In the genomic region with DNA sequence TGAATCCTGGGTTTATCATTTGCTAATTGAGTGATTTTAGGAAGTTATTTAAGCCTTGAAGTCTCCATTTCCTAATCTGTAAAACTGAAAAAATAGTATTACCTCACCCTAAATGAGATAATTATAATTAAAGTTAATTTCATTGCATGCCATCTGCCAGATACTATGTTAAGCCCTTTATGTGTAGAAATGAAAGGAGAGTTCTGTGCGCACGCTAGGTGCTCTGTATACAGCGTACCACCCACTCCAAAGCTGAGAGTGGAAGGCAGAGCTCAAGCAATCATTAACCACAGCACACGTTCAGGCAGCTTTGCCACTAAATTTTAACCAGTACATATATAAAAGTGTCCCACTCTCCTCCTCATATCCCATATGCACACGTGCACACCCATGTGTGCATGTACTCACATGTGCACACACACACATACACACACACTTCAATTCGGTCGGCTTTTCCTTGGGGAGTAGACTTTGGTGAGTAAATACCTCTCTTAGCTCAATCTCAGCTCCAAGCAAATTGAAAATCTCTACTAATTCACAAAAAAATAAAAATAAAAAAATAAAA, we compare ENCODE assay signal across 34 cellular contexts.
"Had no signal": no experiment of that assay in that cellular context is flagged by ENCODE, and none has a peak within 500 bp of the region (broad histone marks: within the 10 kb centered on the region; RNA-seq: fewer than 3 reads in every experiment).

No MANE protein-coding gene starts in this region.

- H3K27ac ChIP-seq: adrenal gland, ascending aorta, cardiac muscle cell, foreskin keratinocyte, heart left ventricle, left lung, lower lobe of right lung, suprapubic skin, uterus, WERI-Rb-1 had no signal

- H3K9me3 Mint-ChIP-seq: activated CD4-positive, alpha-beta memory T cell treated with anti-CD3 and anti-CD28 coated beads for 36 hours; activated CD4-positive, alpha-beta T cell treated with anti-CD3 and anti-CD28 coated beads, Interleukin-2, amount 10 ng/mL, durations not matched to agents 24 days and 14 days; activated naive CD4-positive, alpha-beta T cell treated with anti-CD3 and anti-CD28 coated beads for 36 hours; activated naive CD8-positive, alpha-beta T cell treated with anti-CD3 and anti-CD28 coated beads for 36 hours; stimulated activated memory B cell treated with anti-CD40 and anti-IgM and Interleukin-4, amounts not matched to agents 10 μg/mL and 1 μg/mL and 100 μg/mL, for 72 hours; stimulated activated naive CD8-positive, alpha-beta T cell treated with anti-CD3 and anti-CD28 coated beads, Interleukin-15, amount 100 ng/mL, for 72 hours; T-helper 1 cell treated with Interleukin-12 subunit alpha and Interleukin-12 subunit beta and Interleukin-4 antibody, amounts not matched to agents 30 μg/mL and 1 μg/mL, for 36 hours had no signal

- H3K36me3 Mint-ChIP-seq: activated CD4-positive, alpha-beta memory T cell treated with anti-CD3 and anti-CD28 coated beads for 36 hours; activated naive CD8-positive, alpha-beta T cell treated with anti-CD3 and anti-CD28 coated beads for 36 hours; brain; stimulated activated memory B cell treated with anti-CD40 and anti-IgM and Interleukin-4, amounts not matched to agents 10 μg/mL and 1 μg/mL and 100 μg/mL, for 72 hours had no signal

- H3K4me1 Mint-ChIP-seq: activated CD4-positive, alpha-beta T cell treated with anti-CD3 and anti-CD28 coated beads, Interleukin-2, amount 10 ng/mL, durations not matched to agents 24 days and 14 days; activated naive CD8-positive, alpha-beta T cell treated with anti-CD3 and anti-CD28 coated beads for 36 hours; brain; endodermal cell; nephron; stimulated activated memory B cell treated with anti-CD40 and anti-IgM and Interleukin-4, amounts not matched to agents 10 μg/mL and 1 μg/mL and 100 μg/mL, for 72 hours; stimulated activated naive CD8-positive, alpha-beta T cell treated with anti-CD3 and anti-CD28 coated beads, Interleukin-15, amount 100 ng/mL, for 72 hours had no signal

- H3K4me3 Mint-ChIP-seq: activated CD4-positive, alpha-beta memory T cell treated with anti-CD3 and anti-CD28 coated beads for 36 hours; activated CD4-positive, alpha-beta T cell treated with anti-CD3 and anti-CD28 coated beads, Interleukin-2, amount 10 ng/mL, durations not matched to agents 24 days and 14 days; activated naive CD4-positive, alpha-beta T cell treated with anti-CD3 and anti-CD28 coated beads for 36 hours; activated naive CD8-positive, alpha-beta T cell treated with anti-CD3 and anti-CD28 coated beads for 36 hours; activated T-helper 1 cell treated with anti-CD3 and anti-CD28 coated beads, Interleukin-12 subunit alpha, Interleukin-12 subunit beta, Interleukin-2, Interleukin-4 antibody, amounts not matched to agents 30 ng/mL and 10 ng/mL and 1 ng/mL, durations not matched to agents 14 hours and 24 hours and 36 hours; brain; endodermal cell; nephron; stimulated activated memory B cell treated with anti-CD40 and anti-IgM and Interleukin-4, amounts not matched to agents 10 μg/mL and 1 μg/mL and 100 μg/mL, for 72 hours; stimulated activated naive CD8-positive, alpha-beta T cell treated with anti-CD3 and anti-CD28 coated beads, Interleukin-15, amount 100 ng/mL, for 72 hours; T-helper 1 cell treated with Interleukin-12 subunit alpha and Interleukin-12 subunit beta and Interleukin-4 antibody, amounts not matched to agents 30 μg/mL and 1 μg/mL, for 36 hours had no signal

- FAIRE-seq: TTC549 had no signal

- H3K27ac Mint-ChIP-seq: activated CD4-positive, alpha-beta memory T cell treated with anti-CD3 and anti-CD28 coated beads for 36 hours; activated CD4-positive, alpha-beta T cell treated with anti-CD3 and anti-CD28 coated beads, Interleukin-2, amount 10 ng/mL, durations not matched to agents 24 days and 14 days; activated naive CD4-positive, alpha-beta T cell treated with anti-CD3 and anti-CD28 coated beads for 36 hours; activated naive CD8-positive, alpha-beta T cell treated with anti-CD3 and anti-CD28 coated beads for 36 hours; activated T-helper 1 cell treated with anti-CD3 and anti-CD28 coated beads, Interleukin-12 subunit alpha, Interleukin-12 subunit beta, Interleukin-2, Interleukin-4 antibody, amounts not matched to agents 30 ng/mL and 10 ng/mL and 1 ng/mL, durations not matched to agents 14 hours and 24 hours and 36 hours; endodermal cell; nephron; progenitor cell of endocrine pancreas; stimulated activated memory B cell treated with anti-CD40 and anti-IgM and Interleukin-4, amounts not matched to agents 10 μg/mL and 1 μg/mL and 100 μg/mL, for 72 hours; stimulated activated naive CD8-positive, alpha-beta T cell treated with anti-CD3 and anti-CD28 coated beads, Interleukin-15, amount 100 ng/mL, for 72 hours; T-helper 1 cell treated with Interleukin-12 subunit alpha and Interleukin-12 subunit beta and Interleukin-4 antibody, amounts not matched to agents 30 μg/mL and 1 μg/mL, for 36 hours had no signal

- DNase-seq: activated CD4-positive, alpha-beta memory T cell treated with anti-CD3 and anti-CD28 coated beads for 36 hours; activated CD4-positive, alpha-beta T cell treated with anti-CD3 and anti-CD28 coated beads, Interleukin-2, amount 10 ng/mL, durations not matched to agents 24 days and 14 days; activated CD8-positive, alpha-beta memory T cell treated with anti-CD3 and anti-CD28 coated beads, Interleukin-2, amount 50 U/mL, for 4 hours; activated effector memory CD4-positive, alpha-beta T cell treated with anti-CD3 and anti-CD28 coated beads, Interleukin-2, amount 50 U/mL, for 16 hours; activated naive CD4-positive, alpha-beta T cell treated with anti-CD3 and anti-CD28 coated beads for 36 hours; activated naive CD8-positive, alpha-beta T cell treated with anti-CD3 and anti-CD28 coated beads for 36 hours; activated T-cell treated with anti-CD3 and anti-CD28 coated beads, Interleukin-2, amount 50 U/mL, for 1 hour; adrenal gland; endodermal cell; foreskin keratinocyte; heart left ventricle; kidney glomerular epithelial cell; left lung; lower lobe of right lung; mesenchymal stem cell; mucosa of descending colon; stimulated activated CD4-positive, alpha-beta T cell treated with anti-CD3 and anti-CD28 coated beads, Interleukin-1b, Interleukin-23, amount 100 ng/mL, for 48 hours; stimulated activated CD4-positive, alpha-beta T cell treated with anti-CD3 and anti-CD28 coated beads, Interleukin-4, amount 100 ng/mL, for 4 hours; stimulated activated CD8-positive, alpha-beta memory T cell treated with anti-CD3 and anti-CD28 coated beads, Interleukin-4, amount 100 ng/mL, for 48 hours; stimulated activated naive CD8-positive, alpha-beta T cell treated with anti-CD3 and anti-CD28 coated beads, Interleukin-15, amount 100 ng/mL, for 72 hours; T-helper 9 cell; trophoblast cell; uterus; WERI-Rb-1 had no signal

- H3K27me3 Mint-ChIP-seq: activated CD4-positive, alpha-beta memory T cell treated with anti-CD3 and anti-CD28 coated beads for 36 hours; activated CD4-positive, alpha-beta T cell treated with anti-CD3 and anti-CD28 coated beads, Interleukin-2, amount 10 ng/mL, durations not matched to agents 24 days and 14 days; activated naive CD8-positive, alpha-beta T cell treated with anti-CD3 and anti-CD28 coated beads for 36 hours had no signal
